38 cellular contexts compared by ENCODE assay signal in genomic region chr4:73423184-73423583, GRCh38. TPM values are rescaled to one million over a fixed set of nuclear protein-coding genes. Genes with fewer than 3 reads are reported as not detected.
"Had no signal": no experiment of that assay in that cellular context is flagged by ENCODE, and none has a peak within 500 bp of the region (broad histone marks: within the 10 kb centered on the region; RNA-seq: fewer than 3 reads in every experiment).

No MANE protein-coding gene starts in this region.

- DNase-seq: Karpas-422, Kasumi-1, MG63, MM.1S, MV-4-11, NCI-H1048, NCI-H1092, NCI-H1092 treated with DMSO at 0.1 percent for 48 hours, NCI-H1105, NCI-H1105 treated with DMSO at 0.1 percent for 48 hours, NCI-H1417, NCI-H1417 treated with DMSO at 0.1 percent for 48 hours, NCI-H1436, NCI-H1436 treated with DMSO at 0.1 percent for 48 hours, NCI-H146, NCI-H1694, NCI-H1694 treated with DMSO at 0.1 percent for 48 hours, NCI-H187, NCI-H187 treated with DMSO at 0.1 percent for 48 hours, NCI-H1930, NCI-H2029, NCI-H2029 treated with DMSO at 0.1 percent for 48 hours, NCI-H2081, NCI-H2081 treated with DMSO at 0.1 percent for 48 hours, NCI-H2107, NCI-H2171, NCI-H2171 treated with DMSO at 0.1 percent for 48 hours, NCI-H2227 treated with DMSO at 0.1 percent for 48 hours, NCI-H226, NCI-H345, NCI-H446, NCI-H446 treated with DMSO at 0.1 percent for 48 hours, NCI-H510A had no signal

- H3K9ac ChIP-seq: KMS-11 had no signal

- H3K27ac ChIP-seq: KMS-11 had no signal

- H3K36me3 ChIP-seq: MG63 had no signal

- H3K27me3 ChIP-seq: MG63 had no signal

- H3K4me3 ChIP-seq: MG63 had no signal

- H3K4me2 ChIP-seq: KMS-11 had no signal

- H3K9me3 ChIP-seq: MG63 had no signal

RNA-seq across cellular contexts. Expression of gene AFP, which starts 12.8 kb away (rescaled TPM):
- total RNA-seq: LHCN-M2, MCF 10A had no signal

RNA-seq across cellular contexts. Expression of gene ALB, which starts 19.1 kb away (rescaled TPM):
- total RNA-seq: LHCN-M2, M059J, MCF 10A, NCI-H460 had no signal

RNA-seq across cellular contexts. Expression of gene AFM, which starts 58.4 kb away (rescaled TPM):
- total RNA-seq: LHCN-M2, MCF 10A, NCI-H460 had no signal
